25 cellular contexts compared by ENCODE assay signal in genomic region chr15:95616306-95616705, GRCh38.
"Had no signal": no experiment of that assay in that cellular context is flagged by ENCODE, and none has a peak within 500 bp of the region (broad histone marks: within the 10 kb centered on the region; RNA-seq: fewer than 3 reads in every experiment).

No MANE protein-coding gene starts in this region.

- H3K27ac ChIP-seq: brain microvascular endothelial cell, colonic mucosa, foreskin keratinocyte had no signal

- H3K27me3 ChIP-seq: brain microvascular endothelial cell, colonic mucosa, foreskin keratinocyte, gastrocnemius medialis had no signal

- H3K4me3 ChIP-seq: colonic mucosa, gastrocnemius medialis had no signal

- H3K9me3 ChIP-seq: colonic mucosa, gastrocnemius medialis had no signal

- H3K36me3 ChIP-seq: brain microvascular endothelial cell, colonic mucosa, gastrocnemius medialis had no signal

- H3K27me3 Mint-ChIP-seq: activated CD4-positive, alpha-beta memory T cell treated with anti-CD3 and anti-CD28 coated beads, Interleukin-2, amount 10 ng/mL, durations not matched to agents 7 days and 5 days; activated CD4-positive, alpha-beta T cell treated with anti-CD3 and anti-CD28 coated beads, Interleukin-2, amount 10 ng/mL, durations not matched to agents 7 days and 5 days; activated naive CD4-positive, alpha-beta T cell treated with anti-CD3 and anti-CD28 coated beads, Interleukin-2, amount 10 ng/mL, durations not matched to agents 7 days and 5 days had no signal

- DNase-seq: activated CD4-positive, alpha-beta memory T cell treated with anti-CD3 and anti-CD28 coated beads, Interleukin-2, amount 10 ng/mL, durations not matched to agents 7 days and 5 days; activated CD4-positive, alpha-beta T cell treated with anti-CD3 and anti-CD28 coated beads for 1 hour; activated CD4-positive, alpha-beta T cell treated with anti-CD3 and anti-CD28 coated beads for 4 hours; activated CD4-positive, alpha-beta T cell treated with anti-CD3 and anti-CD28 coated beads, Interleukin-2, amount 10 ng/mL, durations not matched to agents 7 days and 5 days; activated CD4-positive, alpha-beta T cell treated with anti-CD3 and anti-CD28 coated beads, Interleukin-2, amount 50 U/mL, for 4 hours; activated CD8-positive, alpha-beta memory T cell treated with anti-CD3 and anti-CD28 coated beads, Interleukin-2, amount 50 U/mL, for 48 hours; activated gamma-delta T cell; activated naive CD4-positive, alpha-beta T cell; activated naive CD4-positive, alpha-beta T cell treated with anti-CD3 and anti-CD28 coated beads, Interleukin-2, amount 10 ng/mL, durations not matched to agents 7 days and 5 days; activated naive CD8-positive, alpha-beta T cell treated with anti-CD3 and anti-CD28 coated beads, Interleukin-2, amount 10 ng/mL, durations not matched to agents 7 days and 5 days; activated T-cell treated with anti-CD3 and anti-CD28 coated beads for 4 hours; activated T-cell treated with anti-CD3 and anti-CD28 coated beads, Interleukin-2, amount 50 U/mL, for 24 hours; activated T-cell treated with anti-CD3 and anti-CD28 coated beads, Interleukin-2, amount 50 U/mL, for 72 hours; amniotic stem cell; anterior cingulate cortex; brain microvascular endothelial cell; central memory CD4-positive, alpha-beta T cell; cerebellar nuclear complex; colonic mucosa; effector CD8-positive, alpha-beta T cell; foreskin keratinocyte; gastrocnemius medialis; glutamatergic neuron; T-helper 2 cell had no signal

- H3K36me3 Mint-ChIP-seq: activated naive CD4-positive, alpha-beta T cell treated with anti-CD3 and anti-CD28 coated beads, Interleukin-2, amount 10 ng/mL, durations not matched to agents 7 days and 5 days; activated naive CD8-positive, alpha-beta T cell treated with anti-CD3 and anti-CD28 coated beads, Interleukin-2, amount 10 ng/mL, durations not matched to agents 7 days and 5 days had no signal

- H3K4me3 Mint-ChIP-seq: activated CD4-positive, alpha-beta memory T cell treated with anti-CD3 and anti-CD28 coated beads, Interleukin-2, amount 10 ng/mL, durations not matched to agents 7 days and 5 days; activated CD4-positive, alpha-beta T cell treated with anti-CD3 and anti-CD28 coated beads, Interleukin-2, amount 10 ng/mL, durations not matched to agents 7 days and 5 days; activated naive CD4-positive, alpha-beta T cell treated with anti-CD3 and anti-CD28 coated beads, Interleukin-2, amount 10 ng/mL, durations not matched to agents 7 days and 5 days; activated naive CD8-positive, alpha-beta T cell treated with anti-CD3 and anti-CD28 coated beads, Interleukin-2, amount 10 ng/mL, durations not matched to agents 7 days and 5 days; activated T-cell treated with anti-CD3 and anti-CD28 coated beads, Interleukin-2, amount 50 U/mL, for 24 hours; activated T-cell treated with anti-CD3 and anti-CD28 coated beads, Interleukin-2, amount 50 U/mL, for 72 hours had no signal

- H3K27ac Mint-ChIP-seq: activated CD4-positive, alpha-beta memory T cell treated with anti-CD3 and anti-CD28 coated beads, Interleukin-2, amount 10 ng/mL, durations not matched to agents 7 days and 5 days; activated CD4-positive, alpha-beta T cell treated with anti-CD3 and anti-CD28 coated beads, Interleukin-2, amount 10 ng/mL, durations not matched to agents 7 days and 5 days; activated naive CD4-positive, alpha-beta T cell treated with anti-CD3 and anti-CD28 coated beads, Interleukin-2, amount 10 ng/mL, durations not matched to agents 7 days and 5 days; activated naive CD4-positive, alpha-beta T cell treated with anti-CD3 and anti-CD28 coated beads, Interleukin-2, amount 50 U/mL, for 72 hours; activated naive CD8-positive, alpha-beta T cell treated with anti-CD3 and anti-CD28 coated beads, Interleukin-2, amount 10 ng/mL, durations not matched to agents 7 days and 5 days; activated T-cell treated with anti-CD3 and anti-CD28 coated beads, Interleukin-2, amount 50 U/mL, for 24 hours; activated T-cell treated with anti-CD3 and anti-CD28 coated beads, Interleukin-2, amount 50 U/mL, for 72 hours had no signal

- H3K9me3 Mint-ChIP-seq: activated naive CD4-positive, alpha-beta T cell treated with anti-CD3 and anti-CD28 coated beads, Interleukin-2, amount 10 ng/mL, durations not matched to agents 7 days and 5 days had no signal

- H3K4me1 ChIP-seq: colonic mucosa, foreskin keratinocyte had no signal
